Comparison of ENCODE assay signal across 8 cellular contexts in genomic region chr1:40039245-40039756, GRCh38. TPM values are rescaled to one million over a fixed set of nuclear protein-coding genes. Genes with fewer than 3 reads are reported as not detected.
DNase-seq lines count a peak whose midpoint lies in the region; ATAC-seq and TF ChIP-seq lines count a peak whose summit lies in the region.

No MANE protein-coding gene starts in this region.

- H3K9me3 ChIP-seq in T-helper 17 cell (ENCODE audit: control insufficient read depth, low read length, poor library complexity, severe bottlenecking), result no peaks in the 10 kb centered on the region

- H3K4me3 Mint-ChIP-seq in activated naive CD4-positive, alpha-beta T cell treated with anti-CD3 and anti-CD28 coated beads, Interleukin-2, amount 10 ng/mL, durations not matched to agents 7 days and 5 days, result peak overlapping the region; percentile 93
- H3K4me3 Mint-ChIP-seq in T-helper 17 cell (peak overlapping the region; percentile 98), osteocyte (ENCODE audit: unreplicated experiment) (peak overlapping the region; percentile 98)

- TF ChIP-seq RAD21 in Ishikawa (IDR thresholded peaks at IDR 0.05; ENCODE audit: low read depth), result no peak

- peak overlapping the region; percentile 81 for H3K4me3 ChIP-seq in fibroblast of the aortic adventitia (ENCODE audit: low read depth, low read length)

- peaks cover 73% of the 10 kb centered on the region for H3K4me1 Mint-ChIP-seq in activated naive CD4-positive, alpha-beta T cell treated with anti-CD3 and anti-CD28 coated beads, Interleukin-2, amount 10 ng/mL, durations not matched to agents 7 days and 5 days
- H3K4me1 Mint-ChIP-seq in T-helper 17 cell (peaks cover 51% of the 10 kb centered on the region), osteocyte (ENCODE audit: unreplicated experiment) (peaks cover 44% of the 10 kb centered on the region)

- TF ChIP-seq EP300 in Ishikawa (IDR thresholded peaks at IDR 0.05; ENCODE audit: borderline replicate concordance), result no peak

- peaks cover 6% of the 10 kb centered on the region for H3K27me3 Mint-ChIP-seq in activated naive CD4-positive, alpha-beta T cell treated with anti-CD3 and anti-CD28 coated beads, Interleukin-2, amount 10 ng/mL, durations not matched to agents 7 days and 5 days
- no peaks in the 10 kb centered on the region for H3K27me3 Mint-ChIP-seq in T-helper 17 cell
- no peaks in the 10 kb centered on the region for H3K27me3 Mint-ChIP-seq in osteocyte (ENCODE audit: unreplicated experiment)

- DNase-seq in activated naive CD4-positive, alpha-beta T cell treated with anti-CD3 and anti-CD28 coated beads, Interleukin-2, amount 10 ng/mL, durations not matched to agents 7 days and 5 days, result no peak
- no peak for DNase-seq in activated naive CD4-positive, alpha-beta T cell treated with anti-CD3 and anti-CD28 coated beads, Interleukin-2, amount 50 U/mL, for 16 hours
- DNase-seq in T-helper 17 cell, result no peak
- no peak for DNase-seq in fibroblast of the aortic adventitia (ENCODE audit: low read depth)
- no peak for DNase-seq in osteocyte (ENCODE audit: extremely low spot score, unreplicated experiment)

- peaks cover 38% of the 10 kb centered on the region for H3K36me3 Mint-ChIP-seq in activated naive CD4-positive, alpha-beta T cell treated with anti-CD3 and anti-CD28 coated beads, Interleukin-2, amount 10 ng/mL, durations not matched to agents 7 days and 5 days
- H3K36me3 Mint-ChIP-seq in T-helper 17 cell (ENCODE audit: low read depth), result peaks cover 15% of the 10 kb centered on the region
- peaks cover 9% of the 10 kb centered on the region for H3K36me3 Mint-ChIP-seq in osteocyte (ENCODE audit: unreplicated experiment)

- no peaks in the 10 kb centered on the region for H3K9me3 Mint-ChIP-seq in activated naive CD4-positive, alpha-beta T cell treated with anti-CD3 and anti-CD28 coated beads, Interleukin-2, amount 10 ng/mL, durations not matched to agents 7 days and 5 days
- H3K9me3 Mint-ChIP-seq in osteocyte (ENCODE audit: unreplicated experiment), result no peaks in the 10 kb centered on the region

- peak; percentile 7 for ATAC-seq in T-helper 17 cell
- no peak for ATAC-seq in GM21576 (IDR thresholded peaks at IDR 0.05; ENCODE audit: unreplicated experiment)
- no peak for ATAC-seq in HG02623 (IDR thresholded peaks at IDR 0.05; ENCODE audit: unreplicated experiment)

- H3K27ac Mint-ChIP-seq in activated naive CD4-positive, alpha-beta T cell treated with anti-CD3 and anti-CD28 coated beads, Interleukin-2, amount 10 ng/mL, durations not matched to agents 7 days and 5 days, result peak overlapping the region; percentile 98
- H3K27ac Mint-ChIP-seq in T-helper 17 cell (peak overlapping the region; percentile 97), osteocyte (ENCODE audit: unreplicated experiment) (peak overlapping the region; percentile 100)

- TF ChIP-seq CTCF in fibroblast of the aortic adventitia (IDR thresholded peaks at IDR 0.05; ENCODE audit: insufficient read depth, low read length) (no peak), osteocyte (IDR thresholded peaks at IDR 0.05) (peak; percentile 36)

- CTCF ChIA-PET in activated naive CD4-positive, alpha-beta T cell treated with anti-CD3 and anti-CD28 coated beads, Interleukin-2, amount 10 ng/mL, durations not matched to agents 7 days and 5 days (lab: Charles Lee), result interaction anchor here (1.1 to 1.6 kb wide), 4 partner anchors 19 to 217 kb away, joined by 3 to 6 read pairs (median 4); no protein-coding TSS in a partner anchor

TF ChIP-seq in Ishikawa, 13 proteins besides CTCF, POLR2A, EP300 and RAD21:
- TF ChIP-seq, protein P1, sequence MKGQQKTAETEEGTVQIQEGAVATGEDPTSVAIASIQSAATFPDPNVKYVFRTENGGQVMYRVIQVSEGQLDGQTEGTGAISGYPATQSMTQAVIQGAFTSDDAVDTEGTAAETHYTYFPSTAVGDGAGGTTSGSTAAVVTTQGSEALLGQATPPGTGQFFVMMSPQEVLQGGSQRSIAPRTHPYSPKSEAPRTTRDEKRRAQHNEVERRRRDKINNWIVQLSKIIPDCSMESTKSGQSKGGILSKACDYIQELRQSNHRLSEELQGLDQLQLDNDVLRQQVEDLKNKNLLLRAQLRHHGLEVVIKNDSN (IDR thresholded peaks at IDR 0.05), result no peak
- TF ChIP-seq NFIC (IDR thresholded peaks at IDR 0.05), result peak; percentile 62
- TF ChIP-seq MAX (IDR thresholded peaks at IDR 0.05), result no peak

RNA-seq across cellular contexts. Expression of gene CAP1, which starts 1.2 kb away (rescaled TPM):
- total RNA-seq in T-helper 17 cell (100 to 1,000 TPM; 244 to 273 TPM), fibroblast of the aortic adventitia (ENCODE audit: low replicate concordance) (68.1 and 376 TPM in 2 replicates), osteocyte (367 and 376 TPM in 2 replicates)

RNA-seq across cellular contexts. Expression of gene PPT1, which starts 57.8 kb away (rescaled TPM):
- 10 to 100 TPM; 39.7 to 41.3 TPM for total RNA-seq in T-helper 17 cell
- total RNA-seq in fibroblast of the aortic adventitia (ENCODE audit: low replicate concordance), result 23.5 and 44.2 TPM in 2 replicates
- total RNA-seq in osteocyte, result 62.6 and 72.1 TPM in 2 replicates
